22 cellular contexts compared by ENCODE assay signal in genomic region chr21:45525910-45526306, GRCh38. TPM values are rescaled to one million over a fixed set of nuclear protein-coding genes. Genes with fewer than 3 reads are reported as not detected.
DNase-seq lines count a peak whose midpoint lies in the region; ATAC-seq, FAIRE-seq and TF ChIP-seq lines count a peak whose summit lies in the region.
"Had no signal": no experiment of that assay in that cellular context is flagged by ENCODE, and none has a peak within 500 bp of the region (broad histone marks: within the 10 kb centered on the region; RNA-seq: fewer than 3 reads in every experiment).

No MANE protein-coding gene starts in this region.

- H3K27ac ChIP-seq in right atrium auricular region (peak overlapping the region in 1 of 2 donors; percentile 35), right cardiac atrium (ENCODE audit: low read length) (no peak overlapping the region), pancreas (no peak overlapping the region)
- H3K27ac ChIP-seq: foreskin keratinocyte, hepatocyte, thoracic aorta had no signal

- TF ChIP-seq CTCF in right atrium auricular region (IDR thresholded peaks at IDR 0.05) (no peak), pancreas (IDR thresholded peaks at IDR 0.05) (no peak)

- H3K4me1 ChIP-seq in right atrium auricular region, result peaks cover 0 to 10% of the 10 kb centered on the region in 2 donors
- no peaks in the 10 kb centered on the region for H3K4me1 ChIP-seq in right cardiac atrium (ENCODE audit: control insufficient read depth, insufficient read depth, low read length)
- H3K4me1 ChIP-seq in pancreas, result peaks cover 0 to 6% (median 5%) of the 10 kb centered on the region in 3 donors
- H3K4me1 ChIP-seq: foreskin keratinocyte had no signal

- H3K36me3 ChIP-seq in right atrium auricular region (no peaks in the 10 kb centered on the region), pancreas (peaks cover 0 to 4% (median 0%) of the 10 kb centered on the region in 3 donors)
- H3K36me3 ChIP-seq: thoracic aorta had no signal

- no peak for TF ChIP-seq POLR2A in erythroblast (IDR thresholded peaks at IDR 0.05; ENCODE audit: low read length)

- FAIRE-seq in pancreas (lab: Jason Lieb, UNC), result no peak
- FAIRE-seq: GM12892, H54 had no signal

- ATAC-seq in Right ventricle myocardium inferior (no peak), right cardiac atrium (peak in 1 of 2 donors; percentile 7), pancreas (no peak), GM18868 (IDR thresholded peaks at IDR 0.05; ENCODE audit: unreplicated experiment) (no peak), SK-N-SH treated with all-trans-retinoic acid at 6 μM for 48 hours (no peak)
- ATAC-seq: activated naive CD4-positive, alpha-beta T cell treated with anti-CD3 and anti-CD28 coated beads, Interleukin-2, amount 50 U/mL, for 72 hours; activated T-cell treated with anti-CD3 and anti-CD28 coated beads, Interleukin-2, amount 50 U/mL, for 72 hours; foreskin keratinocyte; stimulated activated memory B cell treated with anti-CD40 and anti-IgM and Interleukin-4, amounts not matched to agents 10 μg/mL and 1 μg/mL and 100 μg/mL, for 72 hours had no signal

- H3K9me3 ChIP-seq in right atrium auricular region (peaks cover 0 to 16% of the 10 kb centered on the region in 2 donors), right cardiac atrium (ENCODE audit: control insufficient read depth, low read length) (no peaks in the 10 kb centered on the region), pancreas (no peaks in the 10 kb centered on the region)

- intact Hi-C loops in Right ventricle myocardium inferior (cut with DNase I), result no loop called here
- intact Hi-C loops in right cardiac atrium (cut with DNase I), result no loop called here
- intact Hi-C loops in pancreas (cut with DNase I), result no loop called here

- WGBS in right cardiac atrium, result 97% methylated on average over 11 of the region's 11 CpGs
- 94 to 97% methylated on average over 11 of the region's 11 CpGs for WGBS in pancreas, 2 donors

- H3K4me3 ChIP-seq in right atrium auricular region, result no peak overlapping the region
- no peak overlapping the region for H3K4me3 ChIP-seq in right cardiac atrium (ENCODE audit: low read length)
- no peak overlapping the region for H3K4me3 ChIP-seq in pancreas
- H3K4me3 ChIP-seq: hepatocyte, thoracic aorta had no signal

- H3K27me3 ChIP-seq in right atrium auricular region (no peaks in the 10 kb centered on the region), right cardiac atrium (ENCODE audit: control insufficient read depth, insufficient read depth) (no peaks in the 10 kb centered on the region), pancreas (no peaks in the 10 kb centered on the region)
- H3K27me3 ChIP-seq: foreskin keratinocyte, hepatocyte had no signal

- peak; percentile 9 for DNase-seq in Right ventricle myocardium inferior (ENCODE audit: missing footprints)
- DNase-seq in right atrium auricular region (ENCODE audit: low spot score), result no peak
- peak; percentile 5 to 34 (median 26) for DNase-seq in right cardiac atrium
- DNase-seq in pancreas, result peak in 4 of 6 donors; percentile 7 to 66 (median 32)
- DNase-seq in HPDE6-E6E7 (ENCODE audit: extremely low spot score), result no peak
- DNase-seq in erythroblast (lab: John Stamatoyannopoulos, UW), result no peak
- DNase-seq: activated CD4-positive, CD25-positive, alpha-beta regulatory T cell; activated T-cell treated with anti-CD3 and anti-CD28 coated beads, Interleukin-2, amount 50 U/mL, for 72 hours; COR-L47; foreskin keratinocyte; NCI-H1092; NCI-H187 treated with DMSO at 0.1 percent for 48 hours; RPMI8226; T1000 had no signal

TF ChIP-seq in SK-N-SH treated with all-trans-retinoic acid at 6 μM for 48 hours, 23 proteins besides CTCF, POLR2A, EP300 and RAD21 (continues in another document):
- TF ChIP-seq ZNF70 (CRISPR knock-in tag; IDR thresholded peaks at IDR 0.05) (no peak), PATZ1 (CRISPR knock-in tag; IDR thresholded peaks at IDR 0.05; ENCODE audit: borderline replicate concordance) (no peak), ZNF565 (CRISPR knock-in tag; conservative IDR thresholded peaks at IDR 0.05; ENCODE audit: low read depth) (no peak), ZFP3 (CRISPR knock-in tag; IDR thresholded peaks at IDR 0.05) (no peak), GLIS3 (CRISPR knock-in tag; IDR thresholded peaks at IDR 0.05) (no peak), BACH2 (CRISPR knock-in tag; IDR thresholded peaks at IDR 0.05; ENCODE audit: borderline replicate concordance) (no peak), ISL1 (CRISPR knock-in tag; IDR thresholded peaks at IDR 0.05) (no peak), CSRNP3 (CRISPR knock-in tag; IDR thresholded peaks at IDR 0.05) (no peak), TSHZ2 (CRISPR knock-in tag; IDR thresholded peaks at IDR 0.05) (no peak), TCF4 (CRISPR knock-in tag; IDR thresholded peaks at IDR 0.05; ENCODE audit: borderline replicate concordance) (no peak), CSDC2 (CRISPR knock-in tag; IDR thresholded peaks at IDR 0.05) (no peak), ARNTL (CRISPR knock-in tag; IDR thresholded peaks at IDR 0.05; ENCODE audit: borderline replicate concordance, low read depth) (no peak), PPARA (CRISPR knock-in tag; IDR thresholded peaks at IDR 0.05; ENCODE audit: borderline replicate concordance) (no peak), ZFP30 (CRISPR knock-in tag; IDR thresholded peaks at IDR 0.05) (no peak), ZNF8 (CRISPR knock-in tag; IDR thresholded peaks at IDR 0.05) (no peak), OSR1 (CRISPR knock-in tag; IDR thresholded peaks at IDR 0.05) (no peak)

RNA-seq across cellular contexts. Expression of gene SLC19A1, which starts 16.3 kb away (rescaled TPM):
- total RNA-seq in Right ventricle myocardium inferior (8.2 TPM), right atrium auricular region (1 to 10 TPM; 2.2 to 5.3 TPM), right cardiac atrium (1 to 10 TPM; 2.3 to 5.0 (median 3.8) TPM), pancreas (1 to 10 TPM; 4.4 to 5.9 (median 4.9) TPM)
- polyA plus RNA-seq in right cardiac atrium (3.9 TPM), pancreas (10 to 100 TPM in 1 of 2 donors, 1 to 10 TPM in 1; 9.8 to 11.2 TPM)

Comparison
In these comparisons a context has a peak if more than half of its experiments do, and no peak if none do; other contexts are left out.
1. DNase-seq: peak in Right ventricle myocardium inferior (single experiment), right cardiac atrium (3 of 3) and pancreas (4 of 6); none in right atrium auricular region (single experiment), HPDE6-E6E7 (single experiment) and erythroblast (0 of 2).